In genomic region chrX:110665636-110666035, GRCh38 we compare ENCODE assay signal across 1 cellular context.
A peak's percentile ranks its signal among the peaks of the same experiment; 100 is the strongest.
TF ChIP-seq lines count a peak whose summit lies in the region.

No MANE protein-coding gene starts in this region.

TF ChIP-seq in K562, 482 proteins besides CTCF, POLR2A, EP300 and RAD21 (continued from another document):
- TF ChIP-seq ZNF518B (CRISPR knock-in tag; IDR thresholded peaks at IDR 0.05) (no peak), ZNF740 (CRISPR knock-in tag; IDR thresholded peaks at IDR 0.05) (peak; percentile 55; the same call in 1 of the 2 replicates), ZNF740 (tag; IDR thresholded peaks at IDR 0.05) (peak in 1 of 2 experiments; percentile 66; a peak in 1 of 4 replicates), SMC3 (conservative IDR thresholded peaks at IDR 0.05; ENCODE audit: insufficient read depth, low read depth, low read length) (peak; percentile 53), TRIM28 (IDR thresholded peaks at IDR 0.05) (no peak), PBX2 (CRISPR knock-in tag; IDR thresholded peaks at IDR 0.05; ENCODE audit: low read depth) (no peak), PBX2 (tag; conservative IDR thresholded peaks at IDR 0.05; ENCODE audit: low read depth) (no peak), PRDM10 (IDR thresholded peaks at IDR 0.05; ENCODE audit: partially characterized antibody) (no peak), NFIC (IDR thresholded peaks at IDR 0.05) (no peak), CEBPG (CRISPR knock-in tag; IDR thresholded peaks at IDR 0.05) (no peak), CEBPG (tag; conservative IDR thresholded peaks at IDR 0.05 in 1 of 2, IDR thresholded peaks at IDR 0.05 in 1 of 2) (no peak)
